ENCODE assay signal across 20 cellular contexts in the genomic region with DNA sequence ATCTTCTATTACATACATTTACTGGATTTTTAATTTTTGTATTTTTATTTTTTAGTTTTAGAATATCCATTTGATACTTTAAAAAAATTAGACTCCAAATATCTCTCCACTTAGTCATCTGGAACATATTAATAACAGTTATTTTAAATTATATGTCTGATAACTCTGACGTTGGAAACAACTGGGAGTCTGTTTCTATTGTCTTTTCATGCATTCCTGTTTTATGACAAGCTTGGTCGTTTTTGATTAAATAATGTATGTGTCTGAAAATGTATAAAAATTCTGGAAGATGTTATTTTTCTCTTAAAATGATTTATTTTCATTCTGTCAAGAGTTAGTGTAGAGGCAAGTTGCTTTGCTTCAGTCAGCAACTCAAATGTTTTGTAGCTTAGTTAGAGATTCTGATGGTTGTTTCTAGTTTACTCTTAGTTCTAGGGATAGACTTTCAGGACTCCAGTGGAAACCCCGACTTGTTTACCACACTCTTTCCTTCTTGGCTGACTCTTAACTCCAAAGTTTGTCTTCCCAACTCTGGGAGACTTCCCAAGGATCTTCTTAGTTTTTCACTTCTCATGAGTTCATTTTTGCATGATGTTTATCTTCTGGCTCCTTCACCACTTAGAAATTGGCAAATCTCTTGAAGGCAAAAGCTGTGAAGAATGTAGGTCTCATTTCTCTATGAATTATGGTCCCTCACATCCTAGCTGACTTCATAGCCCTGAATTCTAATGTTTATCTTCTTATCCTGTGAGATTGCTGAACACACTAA.
A peak's percentile ranks its signal among the peaks of the same experiment; 100 is the strongest.
DNase-seq lines count a peak whose midpoint lies in the region; ATAC-seq and TF ChIP-seq lines count a peak whose summit lies in the region.
"Had no signal": no experiment of that assay in that cellular context is flagged by ENCODE, and none has a peak within 500 bp of the region (broad histone marks: within the 10 kb centered on the region; RNA-seq: fewer than 3 reads in every experiment).

No MANE protein-coding gene starts in this region.

- intact Hi-C loops in uterus (cut with DNase I; ENCODE audit: low total_unique reads) (no loop called here), natural killer cell (cut with micrococcal nuclease) (no loop called here)

- H3K27me3 ChIP-seq in right atrium auricular region (no peaks in the 10 kb centered on the region), uterus (no peaks in the 10 kb centered on the region)
- H3K27me3 ChIP-seq: BLaER1 treated with 17β-estradiol and CSF1 and Interleukin-3, amounts not matched to agents 10 nM and 100 nM; neutrophil had no signal

- H3K4me1 Mint-ChIP-seq in natural killer cell: no peaks in the 10 kb centered on the region

- H3K4me1 ChIP-seq in right atrium auricular region (peaks cover 0 to 12% of the 10 kb centered on the region in 2 donors), uterus (no peaks in the 10 kb centered on the region)
- H3K4me1 ChIP-seq: BLaER1 treated with 17β-estradiol and CSF1 and Interleukin-3, amounts not matched to agents 10 nM and 100 nM had no signal

- H3K4me3 Mint-ChIP-seq in natural killer cell: no peak overlapping the region
- H3K4me3 Mint-ChIP-seq: T-helper 1 cell treated with Interleukin-12 subunit alpha and Interleukin-12 subunit beta and Interleukin-4 antibody, amounts not matched to agents 30 μg/mL and 1 μg/mL, for 36 hours had no signal

- H3K27ac ChIP-seq in right atrium auricular region: peak overlapping the region; percentile 42 to 54
- H3K27ac ChIP-seq in uterus: peak overlapping the region; percentile 23 to 59
- H3K27ac ChIP-seq: BLaER1 treated with 17β-estradiol and CSF1 and Interleukin-3, amounts not matched to agents 10 nM and 100 nM; neutrophil; thoracic aorta; VCaP had no signal

- DNase-seq in GM04504 (ENCODE audit: low read depth) (peak; percentile 31), astrocyte of the spinal cord (ENCODE audit: low read depth, low spot score) (peak; percentile 14), right atrium auricular region (ENCODE audit: low spot score) (no peak), uterus (no peak), natural killer cell (no peak)
- DNase-seq in activated T-cell treated with anti-CD3 and anti-CD28 coated beads, Interleukin-2, amount 50 U/mL, for 48 hours: no peak
- DNase-seq: activated CD4-positive, alpha-beta T cell treated with anti-CD3 and anti-CD28 coated beads, Interleukin-2, amount 50 U/mL, for 48 hours; activated T-cell treated with anti-CD3 and anti-CD28 coated beads for 4 hours; anterior cingulate cortex; mucosa of descending colon; NCI-H1105 treated with DMSO at 0.1 percent for 48 hours; NCI-H526 treated with DMSO at 0.1 percent for 48 hours; retina; SHP77 treated with DMSO at 0.1 percent for 48 hours had no signal

- ATAC-seq in GM21390 (IDR thresholded peaks at IDR 0.05; ENCODE audit: unreplicated experiment): no peak
- ATAC-seq in natural killer cell: no peak
- ATAC-seq: mucosa of descending colon had no signal

- H3K36me3 ChIP-seq in right atrium auricular region: no peaks in the 10 kb centered on the region
- H3K36me3 ChIP-seq in uterus: no peaks in the 10 kb centered on the region
- H3K36me3 ChIP-seq: BLaER1 treated with 17β-estradiol and CSF1 and Interleukin-3, amounts not matched to agents 10 nM and 100 nM; neutrophil; thoracic aorta had no signal

- H3K4me3 ChIP-seq in astrocyte of the spinal cord (ENCODE audit: low read depth, low read length): no peak overlapping the region
- H3K4me3 ChIP-seq in right atrium auricular region: no peak overlapping the region
- no peak overlapping the region for H3K4me3 ChIP-seq in uterus
- H3K4me3 ChIP-seq: BLaER1 treated with 17β-estradiol and CSF1 and Interleukin-3, amounts not matched to agents 10 nM and 100 nM; mucosa of descending colon; thoracic aorta had no signal

- TF ChIP-seq POLR2A in uterus (IDR thresholded peaks at IDR 0.05): no peak

- H3K27me3 Mint-ChIP-seq in natural killer cell (ENCODE audit: low read depth in 2 of 2): peaks cover 8 to 17% of the 10 kb centered on the region in 2 donors

- in situ Hi-C loops in astrocyte of the spinal cord (cut with HindIII; ENCODE audit: low sequenced_read_pairs): no loop called here

- TF ChIP-seq CTCF in astrocyte of the spinal cord (IDR thresholded peaks at IDR 0.05; ENCODE audit: low read depth, low read length) (no peak), right atrium auricular region (IDR thresholded peaks at IDR 0.05) (no peak), uterus (IDR thresholded peaks at IDR 0.05) (no peak), natural killer cell (IDR thresholded peaks at IDR 0.05) (no peak)

- H3K36me3 Mint-ChIP-seq in natural killer cell: no peaks in the 10 kb centered on the region

- H3K9me3 ChIP-seq in right atrium auricular region (no peaks in the 10 kb centered on the region), uterus (no peaks in the 10 kb centered on the region)
- H3K9me3 ChIP-seq: BLaER1 treated with 17β-estradiol and CSF1 and Interleukin-3, amounts not matched to agents 10 nM and 100 nM; mucosa of descending colon; neutrophil; thoracic aorta had no signal

- H3K9me3 Mint-ChIP-seq in natural killer cell: peaks cover 0 to 2% of the 10 kb centered on the region in 2 donors
- H3K9me3 Mint-ChIP-seq: T-helper 1 cell treated with Interleukin-12 subunit alpha and Interleukin-12 subunit beta and Interleukin-4 antibody, amounts not matched to agents 30 μg/mL and 1 μg/mL, for 36 hours had no signal

- H3K27ac Mint-ChIP-seq in natural killer cell: no peak overlapping the region
- H3K27ac Mint-ChIP-seq: T-helper 1 cell treated with Interleukin-12 subunit alpha and Interleukin-12 subunit beta and Interleukin-4 antibody, amounts not matched to agents 30 μg/mL and 1 μg/mL, for 36 hours had no signal

Comparison
In these comparisons a context has a peak if more than half of its experiments do, and no peak if none do; other contexts are left out.
1. DNase-seq: peak in GM04504 (single experiment) and astrocyte of the spinal cord (single experiment); none in right atrium auricular region (single experiment), uterus (0 of 2), activated T-cell treated with anti-CD3 and anti-CD28 coated beads, Interleukin-2, amount 50 U/mL, for 48 hours (0 of 2) and natural killer cell (single experiment).